9 cellular contexts compared by ENCODE assay signal in the genomic region with DNA sequence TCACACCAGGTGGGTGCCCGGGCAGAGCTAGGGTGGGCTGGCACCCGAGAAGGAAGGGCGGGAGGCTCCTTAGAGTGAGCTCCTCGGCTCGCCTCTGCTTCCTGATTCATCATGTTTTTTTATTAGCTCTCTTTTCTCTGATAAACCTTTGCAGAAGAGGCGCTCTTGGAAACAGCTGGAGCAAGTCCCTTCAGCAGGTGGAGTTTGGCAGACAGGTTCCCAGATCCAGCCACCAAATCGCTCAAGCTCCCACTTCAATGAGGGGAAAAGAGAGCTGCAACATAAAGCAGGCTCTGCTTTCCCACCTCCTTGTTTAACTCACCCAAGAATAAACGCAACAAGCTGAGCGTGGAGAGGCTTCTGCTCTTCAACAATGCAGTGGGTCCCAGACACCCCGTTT.
"Had no signal": no experiment of that assay in that cellular context is flagged by ENCODE, and none has a peak within 500 bp of the region (broad histone marks: within the 10 kb centered on the region; RNA-seq: fewer than 3 reads in every experiment).

No MANE protein-coding gene starts in this region.

- H3K4me2 ChIP-seq: KMS-11 had no signal

- H3K9me3 ChIP-seq: HAP-1 had no signal

- FAIRE-seq: HepG2 had no signal

- ATAC-seq: HCT116, HepG2 had no signal

- H3K27ac ChIP-seq: GM23248, KMS-11 had no signal

- H3K4me1 ChIP-seq: HAP-1 had no signal

- H3K9ac ChIP-seq: GM23248, KMS-11 had no signal

- H3K4me1 Mint-ChIP-seq: IgD-negative memory B cell had no signal

- H3K36me3 Mint-ChIP-seq: IgD-negative memory B cell had no signal

- DNase-seq: GM23248, H7, HFFc6, KBM-7 had no signal

- H3K9me3 Mint-ChIP-seq: HFFc6 had no signal

- H3K27ac Mint-ChIP-seq: HFFc6, IgD-negative memory B cell had no signal

- H3K36me3 ChIP-seq: HAP-1 had no signal

- H3K4me3 ChIP-seq: GM23248, HAP-1 had no signal

- H2AFZ ChIP-seq: GM23248 had no signal

- H3K4me3 Mint-ChIP-seq: HFFc6, IgD-negative memory B cell had no signal
